ENCODE assay signal across 24 cellular contexts in genomic region chr2:20877944-20878343, GRCh38. TPM values are rescaled to one million over a fixed set of nuclear protein-coding genes. Genes with fewer than 3 reads are reported as not detected.
DNase-seq lines count a peak whose midpoint lies in the region; ATAC-seq, FAIRE-seq and TF ChIP-seq lines count a peak whose summit lies in the region.
"Had no signal": no experiment of that assay in that cellular context is flagged by ENCODE, and none has a peak within 500 bp of the region (broad histone marks: within the 10 kb centered on the region; RNA-seq: fewer than 3 reads in every experiment).

No MANE protein-coding gene starts in this region.

- no peak for TF ChIP-seq CTCF in SK-N-SH (IDR thresholded peaks at IDR 0.05)
- TF ChIP-seq CTCF in astrocyte (IDR thresholded peaks at IDR 0.05; ENCODE audit: insufficient read depth, low read depth, low read length): no peak
- no peak for TF ChIP-seq CTCF in gastroesophageal sphincter (IDR thresholded peaks at IDR 0.05)
- no peak for TF ChIP-seq CTCF in GM13977 (IDR thresholded peaks at IDR 0.05; ENCODE audit: extremely low read depth, insufficient read depth, missing control alignments)

- ATAC-seq in SK-N-SH treated with all-trans-retinoic acid at 6 μM for 48 hours: no peak
- peak; percentile 62 for ATAC-seq in gastroesophageal sphincter
- ATAC-seq in aorta (ENCODE audit: low FRiP score): peak; percentile 80
- ATAC-seq: CD8-positive, alpha-beta T cell; GM12878; GM23338; HCT116 had no signal

- no peaks in the 10 kb centered on the region for H3K79me2 ChIP-seq in SK-N-SH (ENCODE audit: insufficient read depth)
- no peaks in the 10 kb centered on the region for H3K79me2 ChIP-seq in astrocyte (ENCODE audit: insufficient read depth, low read length)
- no peaks in the 10 kb centered on the region for H3K79me2 ChIP-seq in GM23248 (ENCODE audit: insufficient read depth)

- TF ChIP-seq EP300 in SK-N-SH (IDR thresholded peaks at IDR 0.05; ENCODE audit: borderline replicate concordance in 1 of 2, low read depth in 1 of 2, low read length in 1 of 2): no peak
- TF ChIP-seq EP300 in gastroesophageal sphincter (IDR thresholded peaks at IDR 0.05): no peak

- H3K4me1 Mint-ChIP-seq in astrocyte (ENCODE audit: low read depth, unreplicated experiment): no peaks in the 10 kb centered on the region
- H3K4me1 Mint-ChIP-seq: GM23338 had no signal

- no peak overlapping the region for H3K9ac ChIP-seq in SK-N-SH
- no peak overlapping the region for H3K9ac ChIP-seq in astrocyte (ENCODE audit: low read length)
- H3K9ac ChIP-seq in GM23248: no peak overlapping the region
- H3K9ac ChIP-seq: BLaER1 had no signal

- no peak for TF ChIP-seq RAD21 in SK-N-SH (IDR thresholded peaks at IDR 0.05; ENCODE audit: low read length)

- H3K36me3 Mint-ChIP-seq in astrocyte (ENCODE audit: low read depth, unreplicated experiment): no peaks in the 10 kb centered on the region
- H3K36me3 Mint-ChIP-seq: CD8-positive, alpha-beta T cell had no signal

- FAIRE-seq in astrocyte (lab: Jason Lieb, UNC): no peak
- FAIRE-seq: G401.6, GM12878, GM18507, HTR-8/SVneo had no signal

- 13% methylated on average over 2 of the region's 2 CpGs for WGBS in SK-N-SH (ENCODE audit: low lambda C conversion rate)
- 0 to 3% methylated on average over 2 of the region's 2 CpGs for WGBS in gastroesophageal sphincter (ENCODE audit: low coverage in 1 of 2), 2 donors
- WGBS in aorta, 2 donors: 0 to 1% methylated on average over 2 of the region's 2 CpGs
- WGBS in GM23248 (ENCODE audit: low coverage in 1 of 2, low lambda C conversion rate in 2 of 2, missing lambda C conversion rate in 2 of 2), 2 experiments: 0 to 2% methylated on average over 2 of the region's 2 CpGs

- H3K4me1 ChIP-seq in SK-N-SH (ENCODE audit: control insufficient read depth in 1 of 2, insufficient read depth in 2 of 2, low read depth in 1 of 2, low read length in 1 of 2) (peaks cover 0 to 9% of the 10 kb centered on the region in 2 experiments; a peak in 2 of 4 replicates), astrocyte (ENCODE audit: insufficient read depth, low read length) (no peaks in the 10 kb centered on the region), gastroesophageal sphincter (peaks cover 0 to 13% (median 4%) of the 10 kb centered on the region in 3 donors), aorta (ENCODE audit: control insufficient read depth in 1 of 2, insufficient read depth in 2 of 2, low read length in 2 of 2) (no peaks in the 10 kb centered on the region), GM23248 (ENCODE audit: insufficient read depth) (no peaks in the 10 kb centered on the region)
- H3K4me1 ChIP-seq: SJCRH30 had no signal

- no peak for TF ChIP-seq POLR2A in gastroesophageal sphincter (IDR thresholded peaks at IDR 0.05)

- H2AFZ ChIP-seq in SK-N-SH (ENCODE audit: low read depth) (no peak overlapping the region), astrocyte (ENCODE audit: low read depth, low read length) (no peak overlapping the region), GM23248 (no peak overlapping the region)
- H2AFZ ChIP-seq: GM23338, PC-9 had no signal

- H3F3A ChIP-seq in SK-N-SH (replicated peaks; ENCODE audit: insufficient read depth) (no peaks in the 10 kb centered on the region), GM23248 (ENCODE audit: insufficient read depth) (no peaks in the 10 kb centered on the region)

- in situ Hi-C loops in GM23248 (cut with MboI): no loop called here
- in situ Hi-C loops in GM13977 (cut with MboI; ENCODE audit: low pct_unique_long_range_greater_than_20kb, low sequenced_read_pairs, unreplicated experiment): no loop called here

- H3K27me3 ChIP-seq in SK-N-SH (ENCODE audit: insufficient read depth) (no peaks in the 10 kb centered on the region), astrocyte (ENCODE audit: insufficient read depth, low read length) (no peaks in the 10 kb centered on the region), gastroesophageal sphincter (no peaks in the 10 kb centered on the region), aorta (ENCODE audit: control insufficient read depth in 1 of 2, insufficient read depth in 2 of 2, low read length in 1 of 2) (no peaks in the 10 kb centered on the region), GM23248 (replicated peaks; ENCODE audit: insufficient read depth) (no peaks in the 10 kb centered on the region)
- H3K27me3 ChIP-seq: BLaER1, SJCRH30 had no signal

- H3K27ac Mint-ChIP-seq in astrocyte (ENCODE audit: unreplicated experiment): no peak overlapping the region
- H3K27ac Mint-ChIP-seq: CD8-positive, alpha-beta T cell; GM23338 had no signal

- H3K27me3 Mint-ChIP-seq in astrocyte (ENCODE audit: low read depth, unreplicated experiment): peaks cover 12% of the 10 kb centered on the region

- CTCF ChIA-PET in SK-N-SH (lab: Yijun Ruan, JAX): no interaction called here

- POLR2A ChIA-PET in SK-N-SH (lab: Yijun Ruan, JAX): no interaction called here

- H3K9me2 ChIP-seq in SK-N-SH (no peaks in the 10 kb centered on the region), GM23248 (ENCODE audit: insufficient read depth) (no peaks in the 10 kb centered on the region)

- H3K4me3 Mint-ChIP-seq in astrocyte (ENCODE audit: unreplicated experiment): no peak overlapping the region
- H3K4me3 Mint-ChIP-seq: CD8-positive, alpha-beta T cell; GM23338 had no signal

- H3K4me3 ChIP-seq in SK-N-SH (ENCODE audit: low read depth in 2 of 2, low read length in 1 of 2) (no peak overlapping the region), astrocyte (ENCODE audit: insufficient read depth, low read depth, low read length) (no peak overlapping the region), gastroesophageal sphincter (no peak overlapping the region), aorta (ENCODE audit: low read length in 2 of 2) (no peak overlapping the region), GM23248 (no peak overlapping the region)
- H3K4me3 ChIP-seq: BLaER1, GM12878, GM23338, PC-9, SJCRH30 had no signal

- H3K27ac ChIP-seq in SK-N-SH (ENCODE audit: low read depth in 2 of 2, low read length in 1 of 2): no peak overlapping the region
- no peak overlapping the region for H3K27ac ChIP-seq in astrocyte (ENCODE audit: low read depth, low read length)
- H3K27ac ChIP-seq in gastroesophageal sphincter: peak overlapping the region in 3 of 4 donors; percentile 32 to 54 (median 43)
- H3K27ac ChIP-seq in aorta (ENCODE audit: low read depth in 1 of 2, low read length in 2 of 2): no peak overlapping the region
- no peak overlapping the region for H3K27ac ChIP-seq in GM23248
- H3K27ac ChIP-seq: BLaER1, HL-60, PC-9, SJCRH30 had no signal

- no peaks in the 10 kb centered on the region for H3K36me3 ChIP-seq in SK-N-SH (replicated peaks in 1 of 2; ENCODE audit: control insufficient read depth in 1 of 2, insufficient read depth in 2 of 2, low read length in 1 of 2)
- no peaks in the 10 kb centered on the region for H3K36me3 ChIP-seq in astrocyte (ENCODE audit: insufficient read depth, low read length)
- H3K36me3 ChIP-seq in gastroesophageal sphincter: no peaks in the 10 kb centered on the region
- peaks cover 0 to 2% of the 10 kb centered on the region in 2 donors for H3K36me3 ChIP-seq in aorta (ENCODE audit: control insufficient read depth in 1 of 2, insufficient read depth in 2 of 2, low read length in 1 of 2)
- H3K36me3 ChIP-seq in GM23248 (ENCODE audit: low read depth): no peaks in the 10 kb centered on the region
- H3K36me3 ChIP-seq: BLaER1, SJCRH30 had no signal

- intact Hi-C loops in aorta (cut with DNase I): no loop called here

- peaks cover 3% of the 10 kb centered on the region for H3K9me3 Mint-ChIP-seq in astrocyte (ENCODE audit: unreplicated experiment)
- H3K9me3 Mint-ChIP-seq: CD8-positive, alpha-beta T cell had no signal

- H3K4me2 ChIP-seq in SK-N-SH (no peak overlapping the region), astrocyte (ENCODE audit: low read length) (no peak overlapping the region), GM23248 (ENCODE audit: unreplicated experiment) (no peak overlapping the region)
- H3K4me2 ChIP-seq: BLaER1, GM23338, PC-9 had no signal

- DNase-seq in SK-N-SH: no peak
- DNase-seq in astrocyte (ENCODE audit: low read depth): peak; percentile 11
- no peak for DNase-seq in aorta
- no peak for DNase-seq in ureter (ENCODE audit: low spot score)
- no peak for DNase-seq in GM23248
- no peak for DNase-seq in GM13977 (ENCODE audit: low spot score)
- DNase-seq: 8988T; CD8-positive, alpha-beta T cell; DMS79; NCI-H1436 treated with DMSO at 0.1 percent for 48 hours; NCI-H2081; NCI-H524; PC-9; SJCRH30 had no signal

- no peaks in the 10 kb centered on the region for H4K20me1 ChIP-seq in SK-N-SH (ENCODE audit: insufficient read depth)
- H4K20me1 ChIP-seq in astrocyte (ENCODE audit: insufficient read depth, low read length): no peaks in the 10 kb centered on the region
- H4K20me1 ChIP-seq in GM23248 (ENCODE audit: insufficient read depth): no peaks in the 10 kb centered on the region
- H4K20me1 ChIP-seq: BLaER1 had no signal

- H3K9me3 ChIP-seq in SK-N-SH (no peaks in the 10 kb centered on the region), astrocyte (ENCODE audit: insufficient read depth, low read depth, low read length) (no peaks in the 10 kb centered on the region), gastroesophageal sphincter (no peaks in the 10 kb centered on the region), aorta (ENCODE audit: control insufficient read depth, low read length) (no peaks in the 10 kb centered on the region), GM23248 (ENCODE audit: low read depth) (no peaks in the 10 kb centered on the region)
- H3K9me3 ChIP-seq: SJCRH30 had no signal

TF ChIP-seq in SK-N-SH treated with all-trans-retinoic acid at 6 μM for 48 hours, 23 proteins besides CTCF, POLR2A, EP300 and RAD21 (continues in another document):
- no peak for TF ChIP-seq ZNF8 (CRISPR knock-in tag; IDR thresholded peaks at IDR 0.05)
- TF ChIP-seq ZNF565 (CRISPR knock-in tag; conservative IDR thresholded peaks at IDR 0.05; ENCODE audit: low read depth): no peak
- no peak for TF ChIP-seq CSDC2 (CRISPR knock-in tag; IDR thresholded peaks at IDR 0.05)
- peak; percentile 18; the same call in 1 of the 2 replicates for TF ChIP-seq ISL1 (CRISPR knock-in tag; IDR thresholded peaks at IDR 0.05)

TF ChIP-seq in SK-N-SH, 30 proteins besides CTCF, POLR2A, EP300 and RAD21 (continues in another document):
- TF ChIP-seq TEAD4 (IDR thresholded peaks at IDR 0.05; ENCODE audit: borderline replicate concordance, insufficient read depth): no peak
- no peak for TF ChIP-seq MAX (IDR thresholded peaks at IDR 0.05; ENCODE audit: low read depth)

RNA-seq across cellular contexts. Expression of gene LDAH, which starts 55.0 kb away (rescaled TPM):
- 12.7 and 13.9 TPM in 2 replicates for polyA plus RNA-seq in SK-N-SH (2012; rRNA removed)
- 16.1 and 17.2 TPM in 2 replicates for polyA plus RNA-seq in SK-N-SH (2012; cell fraction: cytosol; rRNA removed)
- 7.1 and 15.9 TPM in 2 replicates for polyA plus RNA-seq in SK-N-SH (2012; cell fraction: nucleus; rRNA removed)
- 19.3 and 25.7 TPM in 2 replicates for total RNA-seq in astrocyte
- total RNA-seq in gastroesophageal sphincter: 10 to 100 TPM; 10.5 to 19.0 (median 14.5) TPM
- 10 to 100 TPM; 13.0 to 18.3 TPM for total RNA-seq in aorta
- polyA plus RNA-seq in aorta: 1 to 10 TPM; 6.5 to 7.5 TPM
- total RNA-seq in ureter: 42.5 TPM
- total RNA-seq in GM23248 (2014; rRNA removed; shearing (Covaris generic)): 27.6 and 42.1 TPM in 2 replicates
- polyA plus RNA-seq in GM23248 (2016; fragmentation: Nextera tagmentation; extraction: Ambion mirVana): 11.4 and 13.2 TPM in 2 replicates

Comparison
In these comparisons a context has a peak if more than half of its experiments do, and no peak if none do; other contexts are left out.
1. H3K27ac ChIP-seq: peak in gastroesophageal sphincter (3 of 4); none in SK-N-SH (0 of 2), astrocyte (single experiment), aorta (0 of 2) and GM23248 (single experiment).